20 cellular contexts compared by ENCODE assay signal in genomic region chr10:126186746-126187145, GRCh38.
"Had no signal": no experiment of that assay in that cellular context is flagged by ENCODE, and none has a peak within 500 bp of the region (broad histone marks: within the 10 kb centered on the region; RNA-seq: fewer than 3 reads in every experiment).

No MANE protein-coding gene starts in this region.

- H3K4me1 ChIP-seq: gastroesophageal sphincter, left lung, right atrium auricular region, transverse colon, vagina had no signal

- H3K9me3 ChIP-seq: gastroesophageal sphincter, left lung, right atrium auricular region, transverse colon, vagina had no signal

- H3K27ac Mint-ChIP-seq: dendritic cell treated with granulocyte-macrophage colony-stimulating factor and Interleukin-4, amounts not matched to agents 40 ng/mL and 50 ng/mL, for 4 days; naive thymus-derived CD8-positive, alpha-beta T cell had no signal

- DNase-seq: activated CD4-positive, alpha-beta T cell treated with anti-CD3 and anti-CD28 coated beads for 1 hour; activated CD4-positive, alpha-beta T cell treated with anti-CD3 and anti-CD28 coated beads, Interleukin-2, amount 50 U/mL, for 4 hours; activated naive CD4-positive, alpha-beta T cell; activated T-cell treated with anti-CD3 and anti-CD28 coated beads for 4 hours; anterior cingulate cortex; effector memory CD8-positive, alpha-beta T cell; islet precursor cell; left lung; naive thymus-derived CD8-positive, alpha-beta T cell; nucleus accumbens; stimulated activated CD4-positive, alpha-beta T cell treated with anti-CD3 and anti-CD28 coated beads, Interleukin-15, amount 100 ng/mL, for 24 hours; stimulated activated CD4-positive, alpha-beta T cell treated with anti-CD3 and anti-CD28 coated beads, Interleukin-4, amount 100 ng/mL, for 1 hour; stimulated activated naive CD4-positive, alpha-beta T cell; T1000; transverse colon had no signal

- H3K27ac ChIP-seq: gastroesophageal sphincter, hepatocyte, left lung, right atrium auricular region, transverse colon, vagina had no signal

- H3K4me3 ChIP-seq: gastroesophageal sphincter, hepatocyte, left lung, right atrium auricular region, transverse colon, vagina had no signal

- ATAC-seq: effector memory CD8-positive, alpha-beta T cell; gastroesophageal sphincter; left lung; naive thymus-derived CD8-positive, alpha-beta T cell had no signal

- H3K9me3 Mint-ChIP-seq: dendritic cell treated with granulocyte-macrophage colony-stimulating factor and Interleukin-4, amounts not matched to agents 40 ng/mL and 50 ng/mL, for 4 days had no signal

- H3K36me3 Mint-ChIP-seq: naive thymus-derived CD8-positive, alpha-beta T cell had no signal

- H3K27me3 Mint-ChIP-seq: effector memory CD8-positive, alpha-beta T cell had no signal

- H3K4me3 Mint-ChIP-seq: dendritic cell treated with granulocyte-macrophage colony-stimulating factor and Interleukin-4, amounts not matched to agents 40 ng/mL and 50 ng/mL, for 4 days; effector memory CD8-positive, alpha-beta T cell; naive thymus-derived CD8-positive, alpha-beta T cell had no signal

- H3K4me2 ChIP-seq: hepatocyte had no signal

- H3K27me3 ChIP-seq: hepatocyte, left lung, right atrium auricular region, transverse colon, vagina had no signal

- H3K4me1 Mint-ChIP-seq: naive thymus-derived CD8-positive, alpha-beta T cell had no signal
